In the genomic region with DNA sequence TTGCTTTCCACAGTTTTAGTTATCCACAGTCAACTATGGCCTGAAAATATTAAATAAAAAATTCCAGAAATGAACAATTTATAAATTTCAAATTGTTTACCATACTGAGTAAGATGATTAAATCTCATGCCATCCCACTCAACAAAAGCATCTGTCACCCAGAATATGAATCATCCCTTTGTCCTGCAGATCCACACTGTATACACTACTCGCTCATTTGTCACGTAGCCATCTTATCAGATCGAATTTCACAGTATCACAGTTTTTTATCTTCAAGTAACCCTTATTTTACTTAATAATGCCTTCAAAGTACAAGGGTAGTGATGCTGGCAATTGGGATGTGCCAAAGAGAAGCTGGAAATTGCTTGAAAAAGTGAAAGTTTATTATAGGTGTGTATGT, we compare ENCODE assay signal across 21 cellular contexts.
"Had no signal": no experiment of that assay in that cellular context is flagged by ENCODE, and none has a peak within 500 bp of the region (broad histone marks: within the 10 kb centered on the region; RNA-seq: fewer than 3 reads in every experiment).

No MANE protein-coding gene starts in this region.

- H3K4me3 Mint-ChIP-seq: activated CD8-positive, alpha-beta T cell treated with anti-CD3 and anti-CD28 coated beads, Interleukin-2, amount 10 ng/mL, durations not matched to agents 7 days and 5 days; activated naive CD8-positive, alpha-beta T cell treated with anti-CD3 and anti-CD28 coated beads, Interleukin-2, amount 50 U/mL, for 24 hours; activated T-helper 1 cell treated with anti-CD3 and anti-CD28 coated beads, Interleukin-12 subunit alpha, Interleukin-12 subunit beta, Interleukin-2, Interleukin-4 antibody, amounts not matched to agents 30 ng/mL and 10 ng/mL and 1 ng/mL, durations not matched to agents 14 hours and 24 hours and 36 hours; mesothelial cell of epicardium; natural killer cell; T-helper 2 cell treated with Interferon-gamma antibody and Interleukin-4, amounts not matched to agents 5 μg/mL and 100 μg/mL, for 36 hours had no signal

- H3K4me1 Mint-ChIP-seq: activated naive CD8-positive, alpha-beta T cell treated with anti-CD3 and anti-CD28 coated beads, Interleukin-2, amount 50 U/mL, for 24 hours; mesothelial cell of epicardium; natural killer cell had no signal

- H3K27ac ChIP-seq: hepatocyte, sigmoid colon, thoracic aorta, upper lobe of left lung had no signal

- H3K27me3 Mint-ChIP-seq: activated naive CD8-positive, alpha-beta T cell treated with anti-CD3 and anti-CD28 coated beads, Interleukin-2, amount 50 U/mL, for 24 hours had no signal

- H3K36me3 Mint-ChIP-seq: mesothelial cell of epicardium, natural killer cell had no signal

- H3K9me3 ChIP-seq: sigmoid colon, thoracic aorta had no signal

- ATAC-seq: activated CD8-positive, alpha-beta T cell treated with anti-CD3 and anti-CD28 coated beads, Interleukin-2, amount 10 ng/mL, durations not matched to agents 7 days and 5 days; activated naive CD8-positive, alpha-beta T cell treated with anti-CD3 and anti-CD28 coated beads, Interleukin-2, amount 50 U/mL, for 24 hours; left ventricle myocardium superior; natural killer cell had no signal

- H3K27me3 ChIP-seq: hepatocyte, sigmoid colon, upper lobe of left lung had no signal

- H3K4me1 ChIP-seq: sigmoid colon, upper lobe of left lung had no signal

- H3K9me3 Mint-ChIP-seq: activated naive CD8-positive, alpha-beta T cell treated with anti-CD3 and anti-CD28 coated beads, Interleukin-2, amount 50 U/mL, for 24 hours; activated T-helper 1 cell treated with anti-CD3 and anti-CD28 coated beads, Interleukin-12 subunit alpha, Interleukin-12 subunit beta, Interleukin-2, Interleukin-4 antibody, amounts not matched to agents 30 ng/mL and 10 ng/mL and 1 ng/mL, durations not matched to agents 14 hours and 24 hours and 36 hours had no signal

- H3K27ac Mint-ChIP-seq: activated CD8-positive, alpha-beta T cell treated with anti-CD3 and anti-CD28 coated beads, Interleukin-2, amount 10 ng/mL, durations not matched to agents 7 days and 5 days; activated naive CD8-positive, alpha-beta T cell treated with anti-CD3 and anti-CD28 coated beads, Interleukin-2, amount 50 U/mL, for 24 hours; activated T-helper 1 cell treated with anti-CD3 and anti-CD28 coated beads, Interleukin-12 subunit alpha, Interleukin-12 subunit beta, Interleukin-2, Interleukin-4 antibody, amounts not matched to agents 30 ng/mL and 10 ng/mL and 1 ng/mL, durations not matched to agents 14 hours and 24 hours and 36 hours; mesothelial cell of epicardium; natural killer cell; T-helper 2 cell treated with Interferon-gamma antibody and Interleukin-4, amounts not matched to agents 5 μg/mL and 100 μg/mL, for 36 hours had no signal

- DNase-seq: activated CD4-positive, alpha-beta T cell treated with anti-CD3 and anti-CD28 coated beads for 1 hour; activated CD4-positive, alpha-beta T cell treated with anti-CD3 and anti-CD28 coated beads, Interleukin-2, amount 50 U/mL, for 1 hour; activated CD8-positive, alpha-beta T cell treated with anti-CD3 and anti-CD28 coated beads, Interleukin-2, amount 10 ng/mL, durations not matched to agents 7 days and 5 days; activated gamma-delta T cell; activated naive CD4-positive, alpha-beta T cell treated with anti-CD3 and anti-CD28 coated beads, Interleukin-2, amount 50 U/mL, for 16 hours; activated naive CD8-positive, alpha-beta T cell treated with anti-CD3 and anti-CD28 coated beads, Interleukin-2, amount 50 U/mL, for 24 hours; effector CD4-positive, alpha-beta T cell; erythroblast; foreskin fibroblast; left ventricle myocardium superior; mammary epithelial cell; natural killer cell; stimulated activated CD4-positive, alpha-beta T cell treated with anti-CD3 and anti-CD28 coated beads, Interleukin-4, amount 100 ng/mL, for 1 hour; stimulated activated naive CD4-positive, alpha-beta T cell had no signal

- H3K36me3 ChIP-seq: sigmoid colon, thoracic aorta, upper lobe of left lung had no signal

- H3K4me3 ChIP-seq: hepatocyte, sigmoid colon, thoracic aorta, upper lobe of left lung had no signal
